Comparison of ENCODE assay signal across 16 cellular contexts in genomic region chr11:76048763-76049162, GRCh38.
DNase-seq lines count a peak whose midpoint lies in the region; ATAC-seq and TF ChIP-seq lines count a peak whose summit lies in the region.
"Had no signal": no experiment of that assay in that cellular context is flagged by ENCODE, and none has a peak within 500 bp of the region (broad histone marks: within the 10 kb centered on the region; RNA-seq: fewer than 3 reads in every experiment).

No MANE protein-coding gene starts in this region.

- no peaks in the 10 kb centered on the region for H3K4me1 ChIP-seq in CD4-positive, alpha-beta memory T cell (ENCODE audit: insufficient read depth, low read length)
- H3K4me1 ChIP-seq: gastrocnemius medialis had no signal

- H3K36me3 Mint-ChIP-seq in CD4-positive, alpha-beta memory T cell: peaks cover 44 to 71% of the 10 kb centered on the region in 2 donors
- H3K36me3 Mint-ChIP-seq in type B pancreatic cell (peaks cover 26% of the 10 kb centered on the region), mesothelial cell of epicardium (peaks cover 30% of the 10 kb centered on the region)

- no peak for ATAC-seq in GM21528 (IDR thresholded peaks at IDR 0.05; ENCODE audit: low FRiP score, unreplicated experiment)
- ATAC-seq: gastrocnemius medialis had no signal

- peaks cover 2 to 41% (median 31%) of the 10 kb centered on the region in 8 donors for H3K9me3 Mint-ChIP-seq in CD4-positive, alpha-beta memory T cell
- H3K9me3 Mint-ChIP-seq in type B pancreatic cell: peaks cover 6% of the 10 kb centered on the region
- H3K9me3 Mint-ChIP-seq in mesothelial cell of epicardium: peaks cover 19% of the 10 kb centered on the region

- H3K27ac Mint-ChIP-seq in CD4-positive, alpha-beta memory T cell: no peak overlapping the region
- H3K27ac Mint-ChIP-seq in type B pancreatic cell (no peak overlapping the region), mesothelial cell of epicardium (no peak overlapping the region)

- H3K9me3 ChIP-seq in CD4-positive, alpha-beta memory T cell (ENCODE audit: control insufficient read depth in 1 of 2, low read length in 2 of 2): peaks cover 0 to 5% of the 10 kb centered on the region in 2 donors
- H3K9me3 ChIP-seq: gastrocnemius medialis, transverse colon had no signal

- peak in 4 of 5 donors; percentile 1 to 16 (median 4) for DNase-seq in CD4-positive, alpha-beta memory T cell
- DNase-seq in DMS53 (lab: John Stamatoyannopoulos, UW): peak; percentile 90
- peak; percentile 97 for DNase-seq in NCI-H510A treated with DMSO at 0.1 percent for 48 hours (lab: John Stamatoyannopoulos, UW)
- DNase-seq in fibroblast of mammary gland (ENCODE audit: low read depth): peak; percentile 22
- no peak for DNase-seq in NCI-H1436 (lab: John Stamatoyannopoulos, UW)
- DNase-seq in type B pancreatic cell (ENCODE audit: extremely low spot score, unreplicated experiment): no peak
- no peak for DNase-seq in mesothelial cell of epicardium (ENCODE audit: low spot score in 2 of 2, unreplicated experiment in 2 of 2)
- DNase-seq: activated CD8-positive, alpha-beta memory T cell treated with anti-CD3 and anti-CD28 coated beads, Interleukin-2, amount 50 U/mL, for 48 hours; Calu3; gastrocnemius medialis; kidney glomerular epithelial cell; T-helper 9 cell; transverse colon had no signal

- peak overlapping the region in 2 of 8 donors; percentile 20 to 37 for H3K4me3 Mint-ChIP-seq in CD4-positive, alpha-beta memory T cell
- H3K4me3 Mint-ChIP-seq in type B pancreatic cell (no peak overlapping the region), mesothelial cell of epicardium (no peak overlapping the region)
- H3K4me3 Mint-ChIP-seq: nephron had no signal

- H3K27ac ChIP-seq in CD4-positive, alpha-beta memory T cell (ENCODE audit: low read depth, low read length): no peak overlapping the region
- H3K27ac ChIP-seq: gastrocnemius medialis, RWPE1, transverse colon had no signal

- TF ChIP-seq CTCF in fibroblast of mammary gland (conservative IDR thresholded peaks at IDR 0.05; ENCODE audit: control insufficient read depth, insufficient read depth, low read depth, low read length) (no peak), type B pancreatic cell (conservative IDR thresholded peaks at IDR 0.05) (no peak), mesothelial cell of epicardium (IDR thresholded peaks at IDR 0.05; ENCODE audit: unreplicated experiment) (no peak)

- no peaks in the 10 kb centered on the region for H3K27me3 ChIP-seq in CD4-positive, alpha-beta memory T cell (ENCODE audit: insufficient read depth, low read length)
- H3K27me3 ChIP-seq: gastrocnemius medialis, transverse colon had no signal

- H3K4me1 Mint-ChIP-seq in CD4-positive, alpha-beta memory T cell: peaks cover 0 to 2% (median 0%) of the 10 kb centered on the region in 4 donors
- peaks cover 3% of the 10 kb centered on the region for H3K4me1 Mint-ChIP-seq in type B pancreatic cell (ENCODE audit: unreplicated experiment)
- H3K4me1 Mint-ChIP-seq in mesothelial cell of epicardium: peaks cover 2% of the 10 kb centered on the region

- intact Hi-C loops in CD4-positive, alpha-beta memory T cell (cut with micrococcal nuclease): no loop called here

- POLR2A ChIA-PET in CD4-positive, alpha-beta memory T cell (lab: Charles Lee; ENCODE audit: partially characterized antibody): no interaction called here

- no peaks in the 10 kb centered on the region for H3K36me3 ChIP-seq in CD4-positive, alpha-beta memory T cell (ENCODE audit: insufficient read depth, low read length)
- H3K36me3 ChIP-seq: gastrocnemius medialis, transverse colon had no signal

- H3K4me3 ChIP-seq in CD4-positive, alpha-beta memory T cell (ENCODE audit: low read length in 2 of 2): no peak overlapping the region
- H3K4me3 ChIP-seq in fibroblast of mammary gland (ENCODE audit: control insufficient read depth, low read depth, low read length): no peak overlapping the region
- H3K4me3 ChIP-seq: gastrocnemius medialis, transverse colon had no signal

- CTCF ChIA-PET in CD4-positive, alpha-beta memory T cell (lab: Charles Lee; ENCODE audit: partially characterized antibody): interaction anchor here (0.7 kb wide), 1 partner anchor 103 kb away, joined by 3 read pairs; no protein-coding TSS in a partner anchor

- no peaks in the 10 kb centered on the region for H3K27me3 Mint-ChIP-seq in CD4-positive, alpha-beta memory T cell
- H3K27me3 Mint-ChIP-seq in type B pancreatic cell: no peaks in the 10 kb centered on the region
- no peaks in the 10 kb centered on the region for H3K27me3 Mint-ChIP-seq in mesothelial cell of epicardium (ENCODE audit: low read depth)

Comparison
In these comparisons a context has a peak if more than half of its experiments do, and no peak if none do; other contexts are left out.
1. DNase-seq: peak in CD4-positive, alpha-beta memory T cell (4 of 5), DMS53 (single experiment), NCI-H510A treated with DMSO at 0.1 percent for 48 hours (single experiment) and fibroblast of mammary gland (single experiment); none in NCI-H1436 (single experiment), type B pancreatic cell (single experiment) and mesothelial cell of epicardium (0 of 2).